In the genomic region with DNA sequence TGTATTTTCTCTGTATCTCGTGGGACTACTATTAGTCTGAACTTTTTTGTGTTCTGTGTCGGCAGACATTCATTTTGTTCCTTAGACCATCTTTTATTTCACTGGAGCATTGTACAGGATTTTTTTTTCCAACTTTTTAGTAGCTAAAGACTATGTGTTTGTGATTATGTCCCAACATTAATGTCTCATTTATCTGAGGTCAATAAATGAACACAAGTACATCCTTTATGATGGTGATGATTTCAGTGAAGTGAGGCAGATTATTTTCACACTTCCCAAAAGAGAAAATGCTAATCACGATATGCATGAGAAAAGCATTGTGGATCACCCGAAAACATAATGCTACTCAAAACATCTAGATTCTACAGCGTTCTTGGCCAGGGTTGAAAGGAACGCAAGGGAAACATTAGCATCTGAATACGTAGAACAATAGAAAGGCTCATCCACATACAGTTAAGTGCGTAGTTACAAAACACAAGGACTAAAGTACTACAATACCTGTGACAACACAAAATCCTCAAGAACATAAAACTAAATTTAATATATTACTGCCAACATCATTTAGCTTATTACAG, we compare ENCODE assay signal across 27 cellular contexts.
DNase-seq lines count a peak whose midpoint lies in the region; ATAC-seq, FAIRE-seq and TF ChIP-seq lines count a peak whose summit lies in the region.
"Had no signal": no experiment of that assay in that cellular context is flagged by ENCODE, and none has a peak within 500 bp of the region (broad histone marks: within the 10 kb centered on the region; RNA-seq: fewer than 3 reads in every experiment).

No MANE protein-coding gene starts in this region.

- peaks cover 8% of the 10 kb centered on the region; the same call in 2 of the 3 replicates for H3K36me3 Mint-ChIP-seq in GM23338 (ENCODE audit: low read depth)
- H3K36me3 Mint-ChIP-seq in activated CD4-positive, alpha-beta T cell treated with anti-CD3 and anti-CD28 coated beads, Interleukin-2, amount 10 ng/mL, durations not matched to agents 7 days and 5 days (ENCODE audit: low read depth): no peaks in the 10 kb centered on the region
- H3K36me3 Mint-ChIP-seq: CD4-positive, CD25-positive, alpha-beta regulatory T cell; IgD-negative memory B cell had no signal

- H3K18ac ChIP-seq in mesendoderm (ENCODE audit: low read length): no peak overlapping the region

- no peak overlapping the region for H2BK120ac ChIP-seq in mesendoderm (ENCODE audit: low read depth, low read length)

- CTCF ChIA-PET in K562 (lab: Yijun Ruan, JAX; ENCODE audit: low intra/inter-chr PET ratio): no interaction called here
- CTCF ChIA-PET in activated CD4-positive, alpha-beta T cell treated with anti-CD3 and anti-CD28 coated beads, Interleukin-2, amount 10 ng/mL, durations not matched to agents 7 days and 5 days (lab: Charles Lee): no interaction called here

- DNase-seq in GM23338 (ENCODE audit: low spot score) (peak; percentile 82), K562 (ENCODE audit: extremely low read depth in 1 of 4, low spot score in 3 of 4) (no peak), mesendoderm (peak; percentile 11), cerebellum (ENCODE audit: low spot score) (no peak), NCI-H1930 (lab: John Stamatoyannopoulos, UW) (no peak)
- no peak for DNase-seq in activated CD4-positive, alpha-beta T cell treated with anti-CD3 and anti-CD28 coated beads, Interleukin-2, amount 10 ng/mL, durations not matched to agents 7 days and 5 days
- DNase-seq: CD4-positive, CD25-positive, alpha-beta regulatory T cell; DMS153; DND-41; NCI-H1048; NCI-H1417; NCI-H1694; NCI-H2081; NCI-H2171 treated with DMSO at 0.1 percent for 48 hours; NCI-H446; NCI-H524 treated with DMSO at 0.1 percent for 48 hours; NCI-H82; SHP77; T-helper 1 cell had no signal

- TF ChIP-seq EP300 in K562 (IDR thresholded peaks at IDR 0.05; ENCODE audit: low read length): no peak

- H3K27me3 Mint-ChIP-seq in GM23338 (ENCODE audit: insufficient read depth, low read depth, poor library complexity): no peaks in the 10 kb centered on the region
- no peaks in the 10 kb centered on the region for H3K27me3 Mint-ChIP-seq in activated CD4-positive, alpha-beta T cell treated with anti-CD3 and anti-CD28 coated beads, Interleukin-2, amount 10 ng/mL, durations not matched to agents 7 days and 5 days
- H3K27me3 Mint-ChIP-seq: CD4-positive, CD25-positive, alpha-beta regulatory T cell; IgD-negative memory B cell had no signal

- ATAC-seq in GM23338 (peak; percentile 92), K562 (no peak)
- ATAC-seq: Panc1 had no signal

- H4K20me1 ChIP-seq in GM23338 (replicated peaks; ENCODE audit: insufficient read depth): no peaks in the 10 kb centered on the region
- H4K20me1 ChIP-seq in K562 (replicated peaks; ENCODE audit: control insufficient read depth, insufficient read depth, low read length): no peaks in the 10 kb centered on the region
- H4K20me1 ChIP-seq: BLaER1 had no signal

- H4K8ac ChIP-seq in mesendoderm (ENCODE audit: low read depth, low read length): no peak overlapping the region

- peaks cover 2% of the 10 kb centered on the region; the same call in 1 of the 3 replicates for H3K9me3 Mint-ChIP-seq in GM23338
- H3K9me3 Mint-ChIP-seq in activated CD4-positive, alpha-beta T cell treated with anti-CD3 and anti-CD28 coated beads, Interleukin-2, amount 10 ng/mL, durations not matched to agents 7 days and 5 days: peaks cover 4% of the 10 kb centered on the region

- peak overlapping the region; percentile 35 for H3K4me2 ChIP-seq in GM23338
- H3K4me2 ChIP-seq in K562 (ENCODE audit: insufficient read depth, low read length): no peak overlapping the region
- no peak overlapping the region for H3K4me2 ChIP-seq in mesendoderm (ENCODE audit: low read length)
- H3K4me2 ChIP-seq: BLaER1 had no signal

- no peak overlapping the region for H2AK5ac ChIP-seq in mesendoderm (ENCODE audit: low read length)

- peaks cover 23% of the 10 kb centered on the region for H3K4me1 Mint-ChIP-seq in GM23338
- H3K4me1 Mint-ChIP-seq in activated CD4-positive, alpha-beta T cell treated with anti-CD3 and anti-CD28 coated beads, Interleukin-2, amount 10 ng/mL, durations not matched to agents 7 days and 5 days: no peaks in the 10 kb centered on the region
- H3K4me1 Mint-ChIP-seq: CD4-positive, CD25-positive, alpha-beta regulatory T cell; IgD-negative memory B cell had no signal

- H3K23ac ChIP-seq in mesendoderm (ENCODE audit: low read length): no peak overlapping the region

- TF ChIP-seq CTCF in GM23338 (conservative IDR thresholded peaks at IDR 0.05; ENCODE audit: low read depth in 2 of 2) (no peak), K562 (IDR thresholded peaks at IDR 0.05 in 2 of 3, conservative IDR thresholded peaks at IDR 0.05 in 1 of 3; ENCODE audit: insufficient read depth in 2 of 3, low read depth in 1 of 3, low read length in 3 of 3) (no peak)

- H3K4me3 ChIP-seq in GM23338 (no peak overlapping the region), HUES48 (ENCODE audit: low read depth, low read length) (no peak overlapping the region), K562 (no peak overlapping the region), mesendoderm (ENCODE audit: low read length) (no peak overlapping the region)
- H3K4me3 ChIP-seq: BLaER1 had no signal

- H3K9me1 ChIP-seq in K562 (ENCODE audit: control insufficient read depth, insufficient read depth, low read length): no peaks in the 10 kb centered on the region

- H3K9ac ChIP-seq in HUES48 (ENCODE audit: low read depth, low read length): no peak overlapping the region
- no peak overlapping the region for H3K9ac ChIP-seq in K562 (ENCODE audit: insufficient read depth in 1 of 2, low read depth in 2 of 2, low read length in 2 of 2)
- H3K9ac ChIP-seq in mesendoderm (ENCODE audit: low read length): no peak overlapping the region
- H3K9ac ChIP-seq: BLaER1 had no signal

- H3K4me1 ChIP-seq in GM23338 (ENCODE audit: insufficient read depth): peaks cover 16% of the 10 kb centered on the region
- H3K4me1 ChIP-seq in HUES48 (ENCODE audit: control insufficient read depth, insufficient read depth, low read length): peaks cover 17% of the 10 kb centered on the region
- H3K4me1 ChIP-seq in K562 (replicated peaks in 1 of 2; ENCODE audit: control insufficient read depth in 2 of 2, insufficient read depth in 2 of 2, low read length in 2 of 2): no peaks in the 10 kb centered on the region
- H3K4me1 ChIP-seq in mesendoderm (ENCODE audit: control insufficient read depth, low read depth, low read length): peaks cover 2% of the 10 kb centered on the region
- H3K4me1 ChIP-seq: BLaER1 had no signal

- no peaks in the 10 kb centered on the region for H3K36me3 ChIP-seq in GM23338 (ENCODE audit: insufficient read depth)
- no peaks in the 10 kb centered on the region for H3K36me3 ChIP-seq in HUES48 (ENCODE audit: control insufficient read depth, insufficient read depth, low read length)
- H3K36me3 ChIP-seq in K562 (ENCODE audit: control insufficient read depth, insufficient read depth, low read length): no peaks in the 10 kb centered on the region
- no peaks in the 10 kb centered on the region for H3K36me3 ChIP-seq in mesendoderm (ENCODE audit: control insufficient read depth, insufficient read depth, low read length)
- H3K36me3 ChIP-seq: BLaER1 had no signal

- H3K79me1 ChIP-seq in mesendoderm (ENCODE audit: low read length): no peaks in the 10 kb centered on the region

- POLR2A ChIA-PET in K562 (lab: Yijun Ruan, JAX): no interaction called here
- POLR2A ChIA-PET in activated CD4-positive, alpha-beta T cell treated with anti-CD3 and anti-CD28 coated beads, Interleukin-2, amount 10 ng/mL, durations not matched to agents 7 days and 5 days (lab: Charles Lee): no interaction called here

- H3K4me3 Mint-ChIP-seq in GM23338: peak overlapping the region; percentile 16; the same call in 1 of the 3 replicates
- no peak overlapping the region for H3K4me3 Mint-ChIP-seq in activated CD4-positive, alpha-beta T cell treated with anti-CD3 and anti-CD28 coated beads, Interleukin-2, amount 10 ng/mL, durations not matched to agents 7 days and 5 days
- H3K4me3 Mint-ChIP-seq: CD4-positive, CD25-positive, alpha-beta regulatory T cell; IgD-negative memory B cell had no signal

- in situ Hi-C loops in K562 (cut with MboI): no loop called here

- no peaks in the 10 kb centered on the region for H3F3A ChIP-seq in GM23338 (replicated peaks; ENCODE audit: low read depth)

- no peak overlapping the region for H2BK15ac ChIP-seq in mesendoderm (replicated peaks; ENCODE audit: low read depth)

- H3K27ac Mint-ChIP-seq in GM23338: peak overlapping the region; percentile 93
- no peak overlapping the region for H3K27ac Mint-ChIP-seq in activated CD4-positive, alpha-beta T cell treated with anti-CD3 and anti-CD28 coated beads, Interleukin-2, amount 10 ng/mL, durations not matched to agents 7 days and 5 days
- H3K27ac Mint-ChIP-seq: CD4-positive, CD25-positive, alpha-beta regulatory T cell; IgD-negative memory B cell had no signal

- H3K56ac ChIP-seq in mesendoderm (ENCODE audit: low read length): no peak overlapping the region

- H3K27me3 ChIP-seq in GM23338 (ENCODE audit: insufficient read depth): no peaks in the 10 kb centered on the region
- H3K27me3 ChIP-seq in HUES48 (ENCODE audit: control insufficient read depth, insufficient read depth, low read length): no peaks in the 10 kb centered on the region
- H3K27me3 ChIP-seq in K562 (ENCODE audit: control insufficient read depth in 2 of 2, insufficient read depth in 2 of 2, low read length in 2 of 2): no peaks in the 10 kb centered on the region
- H3K27me3 ChIP-seq in mesendoderm (ENCODE audit: insufficient read depth, low read length, poor library complexity): no peaks in the 10 kb centered on the region
- H3K27me3 ChIP-seq: BLaER1 had no signal

- no TSS peak for BruUV-seq in K562 (replicated peaks; lab: Mats Ljungman, UMichigan)

- no peak for TF ChIP-seq POLR2A in K562 (conservative IDR thresholded peaks at IDR 0.05)

- H3K9me3 ChIP-seq in HUES48 (ENCODE audit: control insufficient read depth, insufficient read depth, low read length): no peaks in the 10 kb centered on the region
- H3K9me3 ChIP-seq in K562 (replicated peaks; ENCODE audit: control insufficient read depth, insufficient read depth, low read depth, low read length): no peaks in the 10 kb centered on the region
- H3K9me3 ChIP-seq: BLaER1 had no signal

- H3K27ac ChIP-seq in GM23338 (ENCODE audit: low read depth) (peak overlapping the region; percentile 60; the same call in 1 of the 2 replicates), HUES48 (ENCODE audit: low read depth, low read length) (peak overlapping the region; percentile 70), K562 (ENCODE audit: extremely low read depth, low read depth, low read length) (no peak overlapping the region), mesendoderm (ENCODE audit: low read depth, low read length) (no peak overlapping the region)
- H3K27ac ChIP-seq: BLaER1, RWPE1 had no signal

- no peak for TF ChIP-seq RAD21 in K562 (CRISPR knock-in tag; conservative IDR thresholded peaks at IDR 0.05 in 1 of 2, IDR thresholded peaks at IDR 0.05 in 1 of 2)

- no peak overlapping the region for H2BK5ac ChIP-seq in mesendoderm (ENCODE audit: low read length)

- no peak overlapping the region for H4K5ac ChIP-seq in mesendoderm (ENCODE audit: low read length)

- H3K79me2 ChIP-seq in GM23338 (replicated peaks; ENCODE audit: insufficient read depth) (no peaks in the 10 kb centered on the region), K562 (ENCODE audit: control insufficient read depth, insufficient read depth, low read length) (no peaks in the 10 kb centered on the region), mesendoderm (ENCODE audit: control insufficient read depth, insufficient read depth, low read length) (no peaks in the 10 kb centered on the region)

- no peak overlapping the region for H3K4ac ChIP-seq in mesendoderm (ENCODE audit: low read depth, low read length)

- FAIRE-seq in K562 (lab: Jason Lieb, UNC): no peak
- FAIRE-seq: A204.1, H54, HTR-8/SVneo had no signal

- WGBS in K562 (ENCODE audit: insufficient coverage, low coverage, missing lambda C conversion rate): 25% methylated on average over 8 of the region's 8 CpGs
- no CpG with 5 or more reads among the region's 8 CpGs for WGBS in mesendoderm (ENCODE audit: extremely low coverage, insufficient coverage, low lambda C conversion rate)

- peaks cover 3% of the 10 kb centered on the region; the same call in 1 of the 2 replicates for H3K9me2 ChIP-seq in GM23338 (ENCODE audit: insufficient read depth)

- no peak overlapping the region for H2AFZ ChIP-seq in GM23338
- H2AFZ ChIP-seq in K562 (ENCODE audit: low read depth, low read length): 0 out of 2 replicates have a peak overlapping the region, but pooled peaks have one; percentile 33

- intact Hi-C loops in K562 (cut with micrococcal nuclease): no loop called here

Comparison
In these comparisons a context has a peak if more than half of its experiments do, and no peak if none do; other contexts are left out.
1. DNase-seq: peak in GM23338 (single experiment) and mesendoderm (single experiment); none in K562 (0 of 4), cerebellum (single experiment), NCI-H1930 (0 of 2) and activated CD4-positive, alpha-beta T cell treated with anti-CD3 and anti-CD28 coated beads, Interleukin-2, amount 10 ng/mL, durations not matched to agents 7 days and 5 days (single experiment).
2. H3K27ac ChIP-seq: peak in GM23338 (single experiment) and HUES48 (single experiment); none in K562 (single experiment) and mesendoderm (single experiment).